In genomic region chr2:196798980-196799379, GRCh38 we compare ENCODE assay signal across 7 cellular contexts. TPM values are rescaled to one million over a fixed set of nuclear protein-coding genes. Genes with fewer than 3 reads are reported as not detected.
DNase-seq lines count a peak whose midpoint lies in the region; ATAC-seq and TF ChIP-seq lines count a peak whose summit lies in the region.

No MANE protein-coding gene starts in this region.

- ATAC-seq in GM18870 (IDR thresholded peaks at IDR 0.05; ENCODE audit: unreplicated experiment), result peak; percentile 1
- ATAC-seq in HG03378 (IDR thresholded peaks at IDR 0.05; ENCODE audit: unreplicated experiment), result peak; percentile 3

- peak overlapping the region; percentile 95 to 99 (median 96) for H3K4me3 Mint-ChIP-seq in brain

- H3K9me3 ChIP-seq in vagina, result no peaks in the 10 kb centered on the region

- TF ChIP-seq CTCF in brain (conservative IDR thresholded peaks at IDR 0.05), result no peak
- no peak for TF ChIP-seq CTCF in vagina (IDR thresholded peaks at IDR 0.05)

- H3K36me3 Mint-ChIP-seq in brain, result peaks cover 16% of the 10 kb centered on the region

- peaks cover 6% of the 10 kb centered on the region for H3K27me3 Mint-ChIP-seq in brain

- intact Hi-C loops in vagina (cut with DNase I), result loop anchor here (10.0 kb wide), 1 partner anchor 976 kb away; no protein-coding TSS in a partner anchor

- no peaks in the 10 kb centered on the region for H3K27me3 ChIP-seq in vagina

- H3K4me1 ChIP-seq in vagina, result peaks cover 19% of the 10 kb centered on the region

- H3K4me3 ChIP-seq in vagina, result peak overlapping the region; percentile 78

- DNase-seq in medulla oblongata (ENCODE audit: extremely low spot score), result peak; percentile 38
- DNase-seq in vagina (ENCODE audit: extremely low spot score in 2 of 2), result no peak
- DNase-seq in stimulated activated naive CD4-positive, alpha-beta T cell treated with Interleukin-2 at 50 U/mL for 16 hours (lab: John Stamatoyannopoulos, UW), result no peak
- DNase-seq in NCI-H526 (lab: John Stamatoyannopoulos, UW), result no peak

- peak overlapping the region; percentile 84 for H3K27ac ChIP-seq in vagina

- H3K27ac Mint-ChIP-seq in brain, result peak overlapping the region; percentile 95 to 99 (median 96)

- peaks cover 0 to 16% of the 10 kb centered on the region in 2 donors for H3K36me3 ChIP-seq in vagina

- no peak for TF ChIP-seq POLR2A in vagina (IDR thresholded peaks at IDR 0.05)

- H3K9me3 Mint-ChIP-seq in brain, result peaks cover 0 to 3% (median 0%) of the 10 kb centered on the region in 5 experiments

- H3K4me1 Mint-ChIP-seq in brain, result peaks cover 48% of the 10 kb centered on the region

RNA-seq across cellular contexts. Expression of gene GTF3C3, which starts 0.5 kb away (rescaled TPM):
- polyA plus RNA-seq in brain (ENCODE audit: insufficient read depth, low read depth, low replicate concordance), result 13.5 TPM
- 20.4 TPM for total RNA-seq in vagina

RNA-seq across cellular contexts. Expression of gene C2orf66, which starts 10.2 kb away (rescaled TPM):
- polyA plus RNA-seq in brain (ENCODE audit: insufficient read depth, low read depth, low replicate concordance), result not detected
- not detected for total RNA-seq in vagina
